8 cellular contexts compared by ENCODE assay signal in the genomic region with DNA sequence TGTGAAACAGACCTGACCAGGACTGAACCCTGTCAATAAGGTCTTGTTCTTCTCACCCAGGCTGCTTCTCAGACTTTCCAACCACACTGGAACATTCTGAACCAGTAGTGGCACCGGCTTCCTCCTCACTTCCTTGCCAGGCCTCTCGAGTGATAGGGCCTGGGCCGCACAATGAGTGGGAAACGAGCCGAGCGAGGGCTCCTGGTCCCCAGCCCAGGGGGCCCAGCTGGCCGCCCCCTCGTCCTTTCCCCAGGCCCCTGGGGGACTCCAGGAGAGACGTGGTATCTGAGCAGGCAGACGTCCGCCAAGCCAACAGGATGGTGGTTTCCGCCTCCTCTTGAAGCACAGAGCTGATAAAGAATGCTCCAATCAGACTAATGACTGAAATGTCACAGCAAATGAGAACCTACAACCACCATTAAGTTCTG.
DNase-seq lines count a peak whose midpoint lies in the region; ATAC-seq and TF ChIP-seq lines count a peak whose summit lies in the region.

No MANE protein-coding gene starts in this region.

- no peak for TF ChIP-seq CTCF in RWPE1 (conservative IDR thresholded peaks at IDR 0.05; ENCODE audit: low read depth)

- peak overlapping the region; percentile 58 for H3K4me3 Mint-ChIP-seq in activated CD4-positive, alpha-beta T cell treated with anti-CD3 and anti-CD28 coated beads, Interleukin-2, amount 10 ng/mL, durations not matched to agents 24 days and 14 days

- intact Hi-C loops in activated CD4-positive, alpha-beta T cell treated with anti-CD3 and anti-CD28 coated beads, Interleukin-2, amount 10 ng/mL, durations not matched to agents 24 days and 14 days (cut with micrococcal nuclease) = loop anchor here (1.0 to 5.0 kb wide), 5 partner anchors 16 to 115 kb away; no protein-coding TSS in a partner anchor
- intact Hi-C loops in left cardiac atrium (cut with DNase I) = no loop called here

- no peak overlapping the region for H3K27ac ChIP-seq in RWPE1

- CTCF ChIA-PET in RWPE1 (lab: Yijun Ruan, JAX) = no interaction called here

- DNase-seq in activated CD4-positive, alpha-beta T cell treated with anti-CD3 and anti-CD28 coated beads, Interleukin-2, amount 10 ng/mL, durations not matched to agents 24 days and 14 days = peak; percentile 68
- DNase-seq in left cardiac atrium = peak; percentile 90
- DNase-seq in stimulated activated CD8-positive, alpha-beta memory T cell treated with anti-CD3 and anti-CD28 coated beads, Interleukin-4, amount 100 ng/mL, for 24 hours (ENCODE audit: low read depth) = peak; percentile 44
- DNase-seq in NCI-H187 (lab: John Stamatoyannopoulos, UW) = no peak
- DNase-seq in DMS 273 (lab: John Stamatoyannopoulos, UW; ENCODE audit: unreplicated experiment) = no peak
- DNase-seq in NCI-H2107 (lab: John Stamatoyannopoulos, UW) = no peak
- DNase-seq in RWPE1 (ENCODE audit: low spot score) = no peak

- POLR2A ChIA-PET in RWPE1 (lab: Yijun Ruan, JAX; ENCODE audit: low non-redundant PET) = no interaction called here

- H3K36me3 Mint-ChIP-seq in activated CD4-positive, alpha-beta T cell treated with anti-CD3 and anti-CD28 coated beads, Interleukin-2, amount 10 ng/mL, durations not matched to agents 24 days and 14 days (ENCODE audit: low read depth) = no peaks in the 10 kb centered on the region

- peak; percentile 58 for ATAC-seq in GM21367 (IDR thresholded peaks at IDR 0.05; ENCODE audit: unreplicated experiment)
- peak; percentile 84 to 90 for ATAC-seq in left cardiac atrium

- peaks cover 32% of the 10 kb centered on the region for H3K4me1 Mint-ChIP-seq in activated CD4-positive, alpha-beta T cell treated with anti-CD3 and anti-CD28 coated beads, Interleukin-2, amount 10 ng/mL, durations not matched to agents 24 days and 14 days

- H3K9me3 Mint-ChIP-seq in activated CD4-positive, alpha-beta T cell treated with anti-CD3 and anti-CD28 coated beads, Interleukin-2, amount 10 ng/mL, durations not matched to agents 24 days and 14 days = no peaks in the 10 kb centered on the region

- H3K27me3 Mint-ChIP-seq in activated CD4-positive, alpha-beta T cell treated with anti-CD3 and anti-CD28 coated beads, Interleukin-2, amount 10 ng/mL, durations not matched to agents 24 days and 14 days = peaks cover 2% of the 10 kb centered on the region

- H3K27ac Mint-ChIP-seq in activated CD4-positive, alpha-beta T cell treated with anti-CD3 and anti-CD28 coated beads, Interleukin-2, amount 10 ng/mL, durations not matched to agents 24 days and 14 days = peak overlapping the region; percentile 78

Comparison
In these comparisons a context has a peak if more than half of its experiments do, and no peak if none do; other contexts are left out.
1. DNase-seq: peak in activated CD4-positive, alpha-beta T cell treated with anti-CD3 and anti-CD28 coated beads, Interleukin-2, amount 10 ng/mL, durations not matched to agents 24 days and 14 days (single experiment), left cardiac atrium (single experiment) and stimulated activated CD8-positive, alpha-beta memory T cell treated with anti-CD3 and anti-CD28 coated beads, Interleukin-4, amount 100 ng/mL, for 24 hours (single experiment); none in NCI-H187 (0 of 2), DMS 273 (single experiment), NCI-H2107 (single experiment) and RWPE1 (single experiment).